24 cellular contexts compared by ENCODE assay signal in the genomic region with DNA sequence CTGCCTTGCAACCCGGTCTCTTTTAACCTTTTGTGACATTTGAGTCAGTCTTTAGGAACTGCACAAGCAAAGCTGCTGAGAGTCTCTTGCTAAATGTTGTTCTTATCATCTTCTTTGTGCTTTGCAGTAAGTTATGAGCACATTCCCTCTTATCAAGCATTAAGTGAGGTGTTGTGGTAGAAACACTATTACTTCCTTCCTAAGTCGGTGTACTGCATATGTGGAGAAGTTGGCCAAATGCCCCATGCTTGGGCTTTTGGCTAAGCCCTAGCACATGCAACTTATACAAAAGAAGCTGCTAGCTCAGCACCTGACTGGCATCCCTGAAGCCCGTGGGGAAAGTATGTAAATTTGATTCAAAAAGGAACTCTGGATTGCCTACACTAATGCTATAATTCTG.
A peak's percentile ranks its signal among the peaks of the same experiment; 100 is the strongest.
DNase-seq lines count a peak whose midpoint lies in the region; ATAC-seq and TF ChIP-seq lines count a peak whose summit lies in the region.
"Had no signal": no experiment of that assay in that cellular context is flagged by ENCODE, and none has a peak within 500 bp of the region (broad histone marks: within the 10 kb centered on the region; RNA-seq: fewer than 3 reads in every experiment).

No MANE protein-coding gene starts in this region.

- H4K20me1 ChIP-seq in hepatocyte (ENCODE audit: insufficient read depth, poor library complexity, severe bottlenecking): no peaks in the 10 kb centered on the region

- DNase-seq in KBM-7: peak; percentile 29
- DNase-seq in UCSD-AML1 (lab: John Stamatoyannopoulos, UW; ENCODE audit: unreplicated experiment): peak; percentile 28
- DNase-seq in hepatocyte (ENCODE audit: low spot score): peak; percentile 8
- peak; percentile 95 for DNase-seq in retinal pigment epithelial cell (ENCODE audit: low read depth)
- DNase-seq in tibial artery: no peak
- DNase-seq: activated CD4-positive, alpha-beta T cell treated with anti-CD3 and anti-CD28 coated beads for 48 hours; activated gamma-delta T cell treated with Interleukin-2 at 50 U/mL for 16 hours; activated T-cell treated with anti-CD3 and anti-CD28 coated beads, Interleukin-2, amount 50 U/mL, for 24 hours; effector memory CD8-positive, alpha-beta T cell; esophagus squamous epithelium; mammary epithelial cell; NCI-H146; NCI-H510A treated with DMSO at 0.1 percent for 48 hours; occipital lobe; stimulated activated CD4-positive, alpha-beta T cell treated with anti-CD3 and anti-CD28 coated beads, Interleukin-4, amount 100 ng/mL, for 1 hour; stimulated activated naive B cell treated with anti-CD40 and anti-IgM and Interleukin-4, amounts not matched to agents 10 μg/mL and 1 μg/mL and 100 μg/mL, for 72 hours; T-helper 17 cell had no signal

- H3K4me2 ChIP-seq in hepatocyte: peak overlapping the region; percentile 26
- H3K4me2 ChIP-seq: KMS-11 had no signal

- 35% methylated on average over 3 of the region's 3 CpGs for WGBS in hepatocyte (ENCODE audit: low lambda C conversion rate, missing lambda C conversion rate)

- intact Hi-C loops in tibial artery (cut with DNase I; ENCODE audit: low total_unique reads): no loop called here

- no peak overlapping the region for H3K27ac ChIP-seq in hepatocyte
- H3K27ac ChIP-seq in tibial artery: no peak overlapping the region
- H3K27ac ChIP-seq: esophagus squamous epithelium, KMS-11, SJCRH30, testis, VCaP had no signal

- no peaks in the 10 kb centered on the region for H3K79me2 ChIP-seq in hepatocyte

- no peak for ATAC-seq in HG02588 (IDR thresholded peaks at IDR 0.05; ENCODE audit: unreplicated experiment)
- no peak for ATAC-seq in GM21737 (IDR thresholded peaks at IDR 0.05; ENCODE audit: unreplicated experiment)
- ATAC-seq: effector memory CD8-positive, alpha-beta T cell; HCT116; stimulated activated naive B cell treated with anti-CD40 and anti-IgM and Interleukin-4, amounts not matched to agents 10 μg/mL and 1 μg/mL and 100 μg/mL, for 72 hours; T-helper 17 cell had no signal

- peaks cover 5% of the 10 kb centered on the region for H3K4me1 ChIP-seq in hepatocyte (ENCODE audit: insufficient read depth)
- H3K4me1 ChIP-seq in tibial artery: peaks cover 0 to 24% (median 6%) of the 10 kb centered on the region in 4 donors

- no peaks in the 10 kb centered on the region for H3K36me3 ChIP-seq in hepatocyte (replicated peaks; ENCODE audit: insufficient read depth, low read depth)
- H3K36me3 ChIP-seq in tibial artery: no peaks in the 10 kb centered on the region
- H3K36me3 ChIP-seq: esophagus squamous epithelium, SJCRH30 had no signal

- no peaks in the 10 kb centered on the region for H3K27me3 ChIP-seq in hepatocyte
- no peaks in the 10 kb centered on the region for H3K27me3 ChIP-seq in tibial artery
- H3K27me3 ChIP-seq: esophagus squamous epithelium, SJCRH30, testis had no signal

- no peak overlapping the region for H3K4me3 ChIP-seq in hepatocyte
- H3K4me3 ChIP-seq in retinal pigment epithelial cell (ENCODE audit: low read length): no peak overlapping the region
- no peak overlapping the region for H3K4me3 ChIP-seq in tibial artery
- H3K4me3 ChIP-seq: esophagus squamous epithelium, SJCRH30, testis had no signal

- H3K9me2 ChIP-seq in hepatocyte (replicated peaks; ENCODE audit: insufficient read depth): no peaks in the 10 kb centered on the region

- no peak for TF ChIP-seq CTCF in hepatocyte (IDR thresholded peaks at IDR 0.05; ENCODE audit: poor library complexity)
- no peak for TF ChIP-seq CTCF in retinal pigment epithelial cell (conservative IDR thresholded peaks at IDR 0.05; ENCODE audit: low read depth, low read length)
- TF ChIP-seq CTCF in tibial artery (IDR thresholded peaks at IDR 0.05): no peak

- no peak overlapping the region for H2AFZ ChIP-seq in hepatocyte

- H3K9me3 ChIP-seq in hepatocyte (ENCODE audit: low read depth): no peaks in the 10 kb centered on the region
- no peaks in the 10 kb centered on the region for H3K9me3 ChIP-seq in tibial artery
- H3K9me3 ChIP-seq: esophagus squamous epithelium, SJCRH30, testis had no signal

- in situ Hi-C loops in KBM-7 (cut with MboI; ENCODE audit: low pct_unique_long_range_greater_than_20kb, low sequenced_read_pairs): no loop called here

Comparison
In these comparisons a context has a peak if more than half of its experiments do, and no peak if none do; other contexts are left out.
1. DNase-seq: peak in KBM-7 (single experiment), UCSD-AML1 (single experiment), hepatocyte (single experiment) and retinal pigment epithelial cell (single experiment); none in tibial artery (0 of 2).